ENCODE assay signal across 10 cellular contexts in genomic region chr3:112407214-112407887, GRCh38.
DNase-seq lines count a peak whose midpoint lies in the region; ATAC-seq, FAIRE-seq and TF ChIP-seq lines count a peak whose summit lies in the region.
"Had no signal": no experiment of that assay in that cellular context is flagged by ENCODE, and none has a peak within 500 bp of the region (broad histone marks: within the 10 kb centered on the region; RNA-seq: fewer than 3 reads in every experiment).

No MANE protein-coding gene starts in this region.

- peak overlapping the region; percentile 84 for H3K27ac ChIP-seq in GM12878 (ENCODE audit: control insufficient read depth, insufficient read depth)
- H3K27ac ChIP-seq in neuronal stem cell (replicated peaks; ENCODE audit: low read length): no peak overlapping the region
- H3K27ac ChIP-seq in testis: no peak overlapping the region
- H3K27ac ChIP-seq: SJSA1 had no signal

- TF ChIP-seq CTCF in GM12878 (IDR thresholded peaks at IDR 0.05 in 2 of 3, conservative IDR thresholded peaks at IDR 0.05 in 1 of 3; ENCODE audit: control insufficient read depth in 2 of 3, extremely low read depth in 1 of 3, insufficient read depth in 1 of 3, low read depth in 3 of 3, low read length in 3 of 3): no peak
- TF ChIP-seq CTCF in endothelial cell (IDR thresholded peaks at IDR 0.05; ENCODE audit: unreplicated experiment): no peak
- TF ChIP-seq CTCF in testis (IDR thresholded peaks at IDR 0.05): no peak

- H3K4ac ChIP-seq in neuronal stem cell (ENCODE audit: low read length): no peak overlapping the region

- DNase-seq in GM18507 (ENCODE audit: extremely low spot score, insufficient read length, low read depth) (no peak), GM12878 (ENCODE audit: low read depth, low spot score) (peak; percentile 54), neuronal stem cell (ENCODE audit: low spot score) (no peak), endothelial cell (ENCODE audit: low spot score) (no peak), occipital lobe (lab: John Stamatoyannopoulos, UW) (no peak), testis (no peak)
- DNase-seq: NCI-H1436 treated with DMSO at 0.1 percent for 48 hours had no signal

- H3K9me3 ChIP-seq in GM12878 (replicated peaks; ENCODE audit: control insufficient read depth, insufficient read depth, low read length): no peaks in the 10 kb centered on the region; the same call in 1 of the 3 replicates
- no peaks in the 10 kb centered on the region for H3K9me3 ChIP-seq in neuronal stem cell (replicated peaks in 1 of 2; ENCODE audit: control insufficient read depth in 2 of 2, insufficient read depth in 1 of 2, low read depth in 1 of 2, low read length in 2 of 2)
- no peaks in the 10 kb centered on the region for H3K9me3 ChIP-seq in testis
- H3K9me3 ChIP-seq: SJSA1 had no signal

- no peak overlapping the region for H3K18ac ChIP-seq in neuronal stem cell (ENCODE audit: low read length)

- no peak overlapping the region for H2BK120ac ChIP-seq in neuronal stem cell (ENCODE audit: low read depth, low read length)

- ATAC-seq in HG02870 (IDR thresholded peaks at IDR 0.05; ENCODE audit: unreplicated experiment): peak; percentile 49
- peak; percentile 76 for ATAC-seq in GM12878
- no peak for ATAC-seq in HG02840 (IDR thresholded peaks at IDR 0.05; ENCODE audit: low FRiP score, unreplicated experiment)

- H3K9me3 Mint-ChIP-seq in endothelial cell (ENCODE audit: unreplicated experiment): no peaks in the 10 kb centered on the region

- no peaks in the 10 kb centered on the region for H3K36me3 Mint-ChIP-seq in endothelial cell (ENCODE audit: low read depth, unreplicated experiment)

- no peak overlapping the region for H3K23ac ChIP-seq in neuronal stem cell (ENCODE audit: low read depth, low read length, poor library complexity)

- no peak overlapping the region for H2BK12ac ChIP-seq in neuronal stem cell (ENCODE audit: low read length)

- CTCF ChIA-PET in GM12878 (lab: Yijun Ruan, JAX): interaction anchor here (0.7 to 2.6 kb wide), 8 partner anchors 17 to 642 kb away, joined by 3 to 15 read pairs (median 3); partner anchors contain the start of gene CD200

- H3K4me1 ChIP-seq in GM12878 (ENCODE audit: control insufficient read depth, insufficient read depth, low read length) (peaks cover 24% of the 10 kb centered on the region), neuronal stem cell (ENCODE audit: control insufficient read depth in 2 of 2, insufficient read depth in 1 of 2, low read depth in 1 of 2, low read length in 2 of 2) (no peaks in the 10 kb centered on the region), testis (no peaks in the 10 kb centered on the region)
- H3K4me1 ChIP-seq: SJSA1 had no signal

- H3K9ac ChIP-seq in GM12878 (ENCODE audit: control insufficient read depth, insufficient read depth, low read length) (peak overlapping the region; percentile 56; the same call in 1 of the 2 replicates), neuronal stem cell (ENCODE audit: low read depth, low read length, poor library complexity) (no peak overlapping the region)

- TF ChIP-seq EP300 in GM12878 (IDR thresholded peaks at IDR 0.05; ENCODE audit: borderline replicate concordance in 1 of 2, control insufficient read depth in 1 of 2, low read depth in 2 of 2, low read length in 2 of 2): peak in 1 of 2 experiments; percentile 43; a peak in 1 of 4 replicates

- no peaks in the 10 kb centered on the region for H3K27me3 ChIP-seq in GM12878 (replicated peaks in 1 of 2; ENCODE audit: control insufficient read depth in 2 of 2, insufficient read depth in 2 of 2, low read length in 1 of 2)
- H3K27me3 ChIP-seq in neuronal stem cell (ENCODE audit: control insufficient read depth in 3 of 3, insufficient read depth in 3 of 3, low read depth in 1 of 3, low read length in 3 of 3): no peaks in the 10 kb centered on the region
- no peaks in the 10 kb centered on the region for H3K27me3 ChIP-seq in testis
- H3K27me3 ChIP-seq: SJSA1 had no signal

- no peak for TF ChIP-seq POLR2A in GM12878 (IDR thresholded peaks at IDR 0.05; ENCODE audit: low read depth, low read length)
- TF ChIP-seq POLR2A in testis (IDR thresholded peaks at IDR 0.05): no peak

- H2BK15ac ChIP-seq in neuronal stem cell (ENCODE audit: low read length): no peak overlapping the region

- H3K4me3 Mint-ChIP-seq in endothelial cell (ENCODE audit: unreplicated experiment): no peak overlapping the region

- peak overlapping the region; percentile 75 for H3K4me2 ChIP-seq in GM12878 (ENCODE audit: control insufficient read depth, insufficient read depth)
- no peak overlapping the region for H3K4me2 ChIP-seq in neuronal stem cell (ENCODE audit: insufficient read depth, low read length, poor library complexity, severe bottlenecking)

- no peak overlapping the region for H3K27ac Mint-ChIP-seq in endothelial cell (ENCODE audit: unreplicated experiment)

- no peak overlapping the region for H3K14ac ChIP-seq in neuronal stem cell (ENCODE audit: low read length)

- no TSS peak for BruUV-seq in GM12878 (replicated peaks; lab: Mats Ljungman, UMichigan)

- peaks cover 2% of the 10 kb centered on the region for H3K27me3 Mint-ChIP-seq in endothelial cell (ENCODE audit: unreplicated experiment)

- RAD21 ChIA-PET in GM12878 (lab: Charles Lee; ENCODE audit: unreplicated experiment): interaction anchor here (0.7 to 7.5 kb wide), 16 partner anchors 17 to 293 kb away, joined by 3 to 57 read pairs (median 5); partner anchors contain the start of gene CD200

- in situ Hi-C loops in GM12878 (cut with MboI): no loop called here

- H3K79me1 ChIP-seq in neuronal stem cell (ENCODE audit: low read depth, low read length): no peaks in the 10 kb centered on the region

- H2AK5ac ChIP-seq in neuronal stem cell (ENCODE audit: low read depth, low read length): no peak overlapping the region

- 0% methylated on average over 6 of the region's 6 CpGs for WGBS in GM12878 (ENCODE audit: insufficient coverage, insufficient replicate concordance, low lambda C conversion rate, missing lambda C conversion rate)
- WGBS in neuronal stem cell (ENCODE audit: extremely low coverage in 2 of 2, insufficient read length in 2 of 2, insufficient replicate concordance in 1 of 2), 2 donors: no CpG with 5 or more reads among the region's 6 CpGs
- 56 to 64% methylated on average over 6 of the region's 6 CpGs for WGBS in testis, 2 donors

- H3K36me3 ChIP-seq in GM12878 (ENCODE audit: control insufficient read depth in 2 of 2, insufficient read depth in 2 of 2, low read length in 1 of 2) (no peaks in the 10 kb centered on the region), neuronal stem cell (replicated peaks in 1 of 2; ENCODE audit: control insufficient read depth in 2 of 2, insufficient read depth in 2 of 2, low read length in 2 of 2) (no peaks in the 10 kb centered on the region), testis (ENCODE audit: low read depth, missing control alignments) (no peaks in the 10 kb centered on the region)
- H3K36me3 ChIP-seq: SJSA1 had no signal

- H3K4me3 ChIP-seq in GM12878 (no peak overlapping the region), neuronal stem cell (ENCODE audit: low read length in 2 of 2) (no peak overlapping the region), testis (no peak overlapping the region)
- H3K4me3 ChIP-seq: SJSA1 had no signal

- FAIRE-seq in GM18507 (lab: Jason Lieb, UNC): peak; percentile 87
- FAIRE-seq in GM12878 (lab: Jason Lieb, UNC): no peak

- H4K20me1 ChIP-seq in GM12878 (ENCODE audit: control insufficient read depth, insufficient read depth): no peaks in the 10 kb centered on the region

- no peak overlapping the region for H4K8ac ChIP-seq in neuronal stem cell (ENCODE audit: low read depth, low read length)

- POLR2A ChIA-PET in GM12878 (lab: Charles Lee): interaction anchor here (1.1 to 2.5 kb wide), 5 partner anchors 17 to 61 kb away, joined by 3 to 9 read pairs (median 6); no protein-coding TSS in a partner anchor

- intact Hi-C loops in GM12878 (cut with micrococcal nuclease; ENCODE audit: unreplicated experiment): loop anchor here (1.0 to 2.0 kb wide), 7 partner anchors 43 to 293 kb away; no protein-coding TSS in a partner anchor
- intact Hi-C loops in testis (cut with DNase I; ENCODE audit: low total_unique reads): no loop called here

- no peak overlapping the region for H4K91ac ChIP-seq in neuronal stem cell (ENCODE audit: low read depth, low read length, poor library complexity)

- no peak overlapping the region for H2BK5ac ChIP-seq in neuronal stem cell (ENCODE audit: low read length)

- peaks cover 6% of the 10 kb centered on the region for H3K4me1 Mint-ChIP-seq in endothelial cell (ENCODE audit: unreplicated experiment)

- no peak for TF ChIP-seq RAD21 in GM12878 (IDR thresholded peaks at IDR 0.05; ENCODE audit: insufficient read depth, low read depth, low read length)

- SMC1A ChIA-PET in GM12878 (lab: Charles Lee; ENCODE audit: uncharacterized antibody, unreplicated experiment): interaction anchor here (0.6 to 5.9 kb wide), 26 partner anchors 9 to 296 kb away, joined by 3 to 46 read pairs (median 5); partner anchors contain the start of genes BTLA, CD200 and SLC9C1

- H2AFZ ChIP-seq in GM12878 (ENCODE audit: control insufficient read depth, low read depth, low read length): peak overlapping the region; percentile 89
- peak overlapping the region; percentile 82 for H2AFZ ChIP-seq in neuronal stem cell (ENCODE audit: low read length)

- no peaks in the 10 kb centered on the region for H3K79me2 ChIP-seq in GM12878 (ENCODE audit: control insufficient read depth, insufficient read depth, low read length)

TF ChIP-seq in GM12878, 131 proteins besides CTCF, POLR2A, EP300 and RAD21 (continues in another document):
- TF ChIP-seq ATF7 (IDR thresholded peaks at IDR 0.05; ENCODE audit: low read depth): peak; percentile 19; the same call in 1 of the 2 replicates
- TF ChIP-seq DPF2 (IDR thresholded peaks at IDR 0.05): peak; percentile 60
- peak; percentile 14; the same call in 1 of the 2 replicates for TF ChIP-seq FOXM1 (IDR thresholded peaks at IDR 0.05; ENCODE audit: low read depth, low read length)
- no peak for TF ChIP-seq PKNOX1 (IDR thresholded peaks at IDR 0.05)
